25 cellular contexts compared by ENCODE assay signal in genomic region chr3:104878395-104878794, GRCh38.
A peak's percentile ranks its signal among the peaks of the same experiment; 100 is the strongest.
DNase-seq lines count a peak whose midpoint lies in the region; ATAC-seq, FAIRE-seq and TF ChIP-seq lines count a peak whose summit lies in the region.
"Had no signal": no experiment of that assay in that cellular context is flagged by ENCODE, and none has a peak within 500 bp of the region (broad histone marks: within the 10 kb centered on the region; RNA-seq: fewer than 3 reads in every experiment).

No MANE protein-coding gene starts in this region.

- H3K79me2 ChIP-seq in keratinocyte (ENCODE audit: control insufficient read depth, insufficient read depth, low read length) = no peaks in the 10 kb centered on the region

- POLR2A ChIA-PET in CD4-positive, alpha-beta memory T cell (lab: Charles Lee; ENCODE audit: partially characterized antibody) = no interaction called here

- peak; percentile 9 for DNase-seq in AG20443 (ENCODE audit: low spot score)
- DNase-seq in NCI-H226 = peak; percentile 70
- DNase-seq in brain microvascular endothelial cell = peak; percentile 58
- no peak for DNase-seq in keratinocyte (ENCODE audit: low read depth, low spot score)
- DNase-seq in CD4-positive, alpha-beta memory T cell = no peak
- DNase-seq in cortex of kidney (lab: John Stamatoyannopoulos, UW) = no peak
- DNase-seq in activated gamma-delta T cell (lab: John Stamatoyannopoulos, UW) = no peak
- DNase-seq: activated CD4-positive, alpha-beta T cell treated with anti-CD3 and anti-CD28 coated beads for 1 hour; activated T-cell treated with anti-CD3 and anti-CD28 coated beads, Interleukin-2, amount 50 U/mL, for 72 hours; body of pancreas; DMS79; NCI-H1092; NCI-H2081 treated with DMSO at 0.1 percent for 48 hours; NCI-H526; PC-3; stomach; T1000 had no signal

- CTCF ChIA-PET in CD4-positive, alpha-beta memory T cell (lab: Charles Lee; ENCODE audit: partially characterized antibody) = no interaction called here

- peak overlapping the region; percentile 12 for H2AFZ ChIP-seq in keratinocyte (ENCODE audit: control insufficient read depth, low read length)

- H3K9me3 Mint-ChIP-seq in CD4-positive, alpha-beta memory T cell = peaks cover 0 to 4% (median 0%) of the 10 kb centered on the region in 8 donors
- H3K9me3 Mint-ChIP-seq: activated T-cell treated with anti-CD3 and anti-CD28 coated beads, Interleukin-2, amount 50 U/mL, for 72 hours had no signal

- TF ChIP-seq CTCF in brain microvascular endothelial cell (IDR thresholded peaks at IDR 0.05; ENCODE audit: low read depth, low read length, missing control alignments) (no peak), keratinocyte (optimal IDR thresholded peaks at IDR 0.05 in 1 of 3, IDR thresholded peaks at IDR 0.05 in 1 of 3, conservative IDR thresholded peaks at IDR 0.05 in 1 of 3; ENCODE audit: extremely low read depth in 1 of 3, insufficient read depth in 2 of 3, low read length in 3 of 3) (no peak)

- ATAC-seq in GM21717 (IDR thresholded peaks at IDR 0.05; ENCODE audit: unreplicated experiment) = no peak
- ATAC-seq: activated naive CD4-positive, alpha-beta T cell treated with anti-CD3 and anti-CD28 coated beads, Interleukin-2, amount 50 U/mL, for 72 hours; activated T-cell treated with anti-CD3 and anti-CD28 coated beads, Interleukin-2, amount 50 U/mL, for 72 hours; body of pancreas; K562; PC-3 had no signal

- H3K4me1 ChIP-seq in keratinocyte (ENCODE audit: control insufficient read depth, extremely low read depth, insufficient read depth, low read length) = no peaks in the 10 kb centered on the region
- no peaks in the 10 kb centered on the region for H3K4me1 ChIP-seq in CD4-positive, alpha-beta memory T cell (ENCODE audit: insufficient read depth, low read length)
- H3K4me1 ChIP-seq: body of pancreas, prostate gland, stomach had no signal

- no peaks in the 10 kb centered on the region for H4K20me1 ChIP-seq in keratinocyte (ENCODE audit: control insufficient read depth, extremely low read depth, insufficient read depth, low read length)

- no peaks in the 10 kb centered on the region for H3K9me1 ChIP-seq in keratinocyte (ENCODE audit: control insufficient read depth, extremely low read depth, insufficient read depth, low read length)

- in situ Hi-C loops in brain microvascular endothelial cell (cut with HindIII; ENCODE audit: low pct_ligation_motif_present, low sequenced_read_pairs) = no loop called here

- H3K27me3 ChIP-seq in brain microvascular endothelial cell (replicated peaks) (no peaks in the 10 kb centered on the region), keratinocyte (ENCODE audit: control insufficient read depth, extremely low read depth, insufficient read depth, low read length) (no peaks in the 10 kb centered on the region)
- H3K27me3 ChIP-seq in CD4-positive, alpha-beta memory T cell (ENCODE audit: insufficient read depth, low read length) = no peaks in the 10 kb centered on the region
- H3K27me3 ChIP-seq: body of pancreas, stomach had no signal

- no peaks in the 10 kb centered on the region for H3K27me3 Mint-ChIP-seq in CD4-positive, alpha-beta memory T cell
- H3K27me3 Mint-ChIP-seq: dendritic cell treated with granulocyte-macrophage colony-stimulating factor and Interleukin-4, amounts not matched to agents 40 ng/mL and 50 ng/mL, for 4 days had no signal

- H3K9me3 ChIP-seq in keratinocyte (ENCODE audit: control insufficient read depth, low read depth, low read length) = no peaks in the 10 kb centered on the region
- no peaks in the 10 kb centered on the region for H3K9me3 ChIP-seq in CD4-positive, alpha-beta memory T cell (ENCODE audit: control insufficient read depth in 1 of 2, low read length in 2 of 2)
- H3K9me3 ChIP-seq: body of pancreas, prostate gland, stomach had no signal

- no peak overlapping the region for H3K4me2 ChIP-seq in keratinocyte (ENCODE audit: control insufficient read depth, extremely low read depth, insufficient read depth, low read depth, low read length)

- H3K27ac ChIP-seq in brain microvascular endothelial cell (no peak overlapping the region), keratinocyte (ENCODE audit: control insufficient read depth, insufficient read depth, low read length) (no peak overlapping the region)
- no peak overlapping the region for H3K27ac ChIP-seq in CD4-positive, alpha-beta memory T cell (ENCODE audit: low read depth, low read length)
- H3K27ac ChIP-seq: body of pancreas, prostate gland, skin epidermis, stomach had no signal

- no peaks in the 10 kb centered on the region for H3K4me1 Mint-ChIP-seq in CD4-positive, alpha-beta memory T cell

- H3K36me3 ChIP-seq in brain microvascular endothelial cell (replicated peaks) (no peaks in the 10 kb centered on the region), keratinocyte (ENCODE audit: control insufficient read depth in 2 of 2, extremely low read depth in 1 of 2, insufficient read depth in 2 of 2, low read length in 2 of 2) (no peaks in the 10 kb centered on the region)
- no peaks in the 10 kb centered on the region for H3K36me3 ChIP-seq in CD4-positive, alpha-beta memory T cell (ENCODE audit: insufficient read depth, low read length)
- H3K36me3 ChIP-seq: prostate gland, stomach had no signal

- dilution Hi-C loops in keratinocyte (cut with MboI; ENCODE audit: extremely low pct_ligation_motif_present, low sequenced_read_pairs) = no loop called here

- H3K4me3 ChIP-seq in brain microvascular endothelial cell (ENCODE audit: low read depth, low read length) = no peak overlapping the region
- H3K4me3 ChIP-seq in keratinocyte (ENCODE audit: control insufficient read depth in 2 of 3, extremely low read depth in 1 of 3, insufficient read depth in 2 of 3, low read depth in 1 of 3, low read length in 3 of 3) = no peak overlapping the region
- H3K4me3 ChIP-seq in CD4-positive, alpha-beta memory T cell (ENCODE audit: low read length in 2 of 2) = no peak overlapping the region
- H3K4me3 ChIP-seq: body of pancreas, K562, prostate gland, skin epidermis, stomach had no signal

- H3K36me3 Mint-ChIP-seq in CD4-positive, alpha-beta memory T cell = no peaks in the 10 kb centered on the region
- H3K36me3 Mint-ChIP-seq: activated naive CD4-positive, alpha-beta T cell treated with anti-CD3 and anti-CD28 coated beads, Interleukin-2, amount 50 U/mL, for 72 hours had no signal

- H3K4me3 Mint-ChIP-seq in CD4-positive, alpha-beta memory T cell = no peak overlapping the region
- H3K4me3 Mint-ChIP-seq: activated T-cell treated with anti-CD3 and anti-CD28 coated beads, Interleukin-2, amount 50 U/mL, for 72 hours; dendritic cell treated with granulocyte-macrophage colony-stimulating factor and Interleukin-4, amounts not matched to agents 40 ng/mL and 50 ng/mL, for 4 days; mesothelial cell of epicardium had no signal

- no peak overlapping the region for H3K9ac ChIP-seq in keratinocyte (ENCODE audit: control insufficient read depth, extremely low read depth, insufficient read depth, low read length)

- H3K27ac Mint-ChIP-seq in CD4-positive, alpha-beta memory T cell = no peak overlapping the region
- H3K27ac Mint-ChIP-seq: activated naive CD4-positive, alpha-beta T cell treated with anti-CD3 and anti-CD28 coated beads, Interleukin-2, amount 50 U/mL, for 72 hours; activated T-cell treated with anti-CD3 and anti-CD28 coated beads, Interleukin-2, amount 50 U/mL, for 72 hours; dendritic cell treated with granulocyte-macrophage colony-stimulating factor and Interleukin-4, amounts not matched to agents 40 ng/mL and 50 ng/mL, for 4 days had no signal

- intact Hi-C loops in CD4-positive, alpha-beta memory T cell (cut with micrococcal nuclease) = no loop called here

- FAIRE-seq in keratinocyte (lab: Jason Lieb, UNC) = peak; percentile 5
- FAIRE-seq: K562, urothelium cell line had no signal

Comparison
In these comparisons a context has a peak if more than half of its experiments do, and no peak if none do; other contexts are left out.
1. DNase-seq: peak in AG20443 (single experiment), NCI-H226 (single experiment) and brain microvascular endothelial cell (single experiment); none in keratinocyte (single experiment), CD4-positive, alpha-beta memory T cell (0 of 5), cortex of kidney (single experiment) and activated gamma-delta T cell (single experiment).